30 cellular contexts compared by ENCODE assay signal in genomic region chr14:35144029-35144428, GRCh38.
"Had no signal": no experiment of that assay in that cellular context is flagged by ENCODE, and none has a peak within 500 bp of the region (broad histone marks: within the 10 kb centered on the region; RNA-seq: fewer than 3 reads in every experiment).

No MANE protein-coding gene starts in this region.

- H3K27me3 ChIP-seq: heart right ventricle, hepatocyte, left lung, neutrophil, suprapubic skin, tibial artery, upper lobe of right lung had no signal

- DNase-seq: heart right ventricle; islet precursor cell; kidney glomerular epithelial cell; left cardiac atrium; left lung; lower lobe of right lung; mammary epithelial cell; mesenchymal stem cell; naive thymus-derived CD8-positive, alpha-beta T cell; occipital lobe; psoas muscle; stimulated activated CD4-positive, alpha-beta T cell treated with anti-CD3 and anti-CD28 coated beads, Interleukin-12 subunit alpha, Interleukin-12 subunit beta, amount 100 ng/mL, for 4 hours; stimulated activated CD4-positive, alpha-beta T cell treated with anti-CD3 and anti-CD28 coated beads, Interleukin-15, amount 100 ng/mL, for 24 hours; stimulated activated CD4-positive, alpha-beta T cell treated with anti-CD3 and anti-CD28 coated beads, Interleukin-2, amount 100 ng/mL, for 24 hours; stimulated activated CD4-positive, alpha-beta T cell treated with anti-CD3 and anti-CD28 coated beads, Interleukin-4, amount 100 ng/mL, for 1 hour; stimulated activated naive CD4-positive, alpha-beta T cell; tibial artery; trophoblast cell; upper lobe of right lung had no signal

- H3K27ac ChIP-seq: heart right ventricle, hepatocyte, left lung, lower lobe of right lung, neutrophil, parathyroid adenoma, psoas muscle, skin epidermis, suprapubic skin, thoracic aorta, tibial artery, upper lobe of right lung had no signal

- H2AFZ ChIP-seq: hepatocyte, parathyroid adenoma had no signal

- ATAC-seq: heart right ventricle; left cardiac atrium; left lung; lower lobe of right lung; naive thymus-derived CD8-positive, alpha-beta T cell; psoas muscle; sciatic nerve; upper lobe of right lung had no signal

- H3K4me1 Mint-ChIP-seq: nephron, neural crest cell had no signal

- H3K27me3 Mint-ChIP-seq: naive thymus-derived CD8-positive, alpha-beta T cell; stimulated activated naive CD8-positive, alpha-beta T cell treated with anti-CD3 and anti-CD28 coated beads, Interleukin-15, Interleukin-2, amounts not matched to agents 100 ng/mL and 50 ng/mL, for 24 hours had no signal

- H3K9me3 Mint-ChIP-seq: naive thymus-derived CD8-positive, alpha-beta T cell; stimulated activated naive CD8-positive, alpha-beta T cell treated with anti-CD3 and anti-CD28 coated beads, Interleukin-15, Interleukin-2, amounts not matched to agents 100 ng/mL and 50 ng/mL, for 24 hours had no signal

- H3K4me3 Mint-ChIP-seq: naive thymus-derived CD8-positive, alpha-beta T cell; nephron; neural crest cell; stimulated activated naive CD8-positive, alpha-beta T cell treated with anti-CD3 and anti-CD28 coated beads, Interleukin-15, Interleukin-2, amounts not matched to agents 100 ng/mL and 50 ng/mL, for 24 hours had no signal

- H3K27ac Mint-ChIP-seq: nephron; stimulated activated naive CD8-positive, alpha-beta T cell treated with anti-CD3 and anti-CD28 coated beads, Interleukin-15, Interleukin-2, amounts not matched to agents 100 ng/mL and 50 ng/mL, for 24 hours had no signal

- H3K4me1 ChIP-seq: heart right ventricle, left lung, lower lobe of right lung, parathyroid adenoma, psoas muscle, suprapubic skin, tibial artery, upper lobe of right lung had no signal

- H3K9me3 ChIP-seq: heart right ventricle, left lung, lower lobe of right lung, neutrophil, psoas muscle, suprapubic skin, thoracic aorta, tibial artery, upper lobe of right lung had no signal

- H3K9ac ChIP-seq: parathyroid adenoma had no signal

- FAIRE-seq: urothelium cell line had no signal

- H3K36me3 ChIP-seq: neutrophil had no signal

- H3K4me3 ChIP-seq: heart right ventricle, hepatocyte, left lung, lower lobe of right lung, psoas muscle, skin epidermis, suprapubic skin, thoracic aorta, tibial artery, upper lobe of right lung had no signal

- H3K4me2 ChIP-seq: hepatocyte had no signal
